ENCODE assay signal across 9 cellular contexts in the genomic region with DNA sequence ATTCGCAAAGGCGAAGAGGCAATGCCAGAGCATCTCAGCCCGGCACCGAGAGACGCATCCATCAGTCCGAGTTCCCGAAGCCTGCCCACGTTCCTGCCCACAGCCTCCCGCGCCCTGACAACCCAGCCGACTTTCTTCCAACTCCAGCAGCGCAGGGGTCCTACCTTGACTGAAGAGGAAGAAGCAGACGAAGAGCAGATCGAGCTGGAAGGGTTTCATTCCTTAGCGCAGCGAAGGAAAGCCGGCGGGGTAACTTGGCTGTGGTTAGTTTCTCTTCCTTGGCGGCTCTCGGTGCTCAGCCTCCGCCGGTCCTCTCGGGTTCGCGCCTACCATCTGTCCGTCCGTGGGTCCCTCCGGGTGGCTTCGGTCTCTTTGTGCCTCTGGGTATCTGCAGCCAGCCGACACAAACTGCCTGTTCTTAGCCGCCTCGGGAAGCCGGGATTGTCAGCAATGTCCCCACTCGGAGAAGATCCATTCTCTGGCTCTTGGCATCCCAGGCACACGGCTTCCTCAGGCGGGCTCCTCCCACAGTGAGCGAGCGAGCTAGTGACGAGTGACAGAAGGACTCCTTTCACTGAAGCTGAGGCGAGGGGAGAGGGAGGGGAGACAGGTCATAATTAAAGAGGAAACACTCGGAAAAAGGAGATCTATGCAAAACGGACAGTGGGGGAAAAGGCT. TPM values are rescaled to one million over a fixed set of nuclear protein-coding genes. Genes with fewer than 3 reads are reported as not detected.
DNase-seq lines count a peak whose midpoint lies in the region; ATAC-seq and TF ChIP-seq lines count a peak whose summit lies in the region.
"Had no signal": no experiment of that assay in that cellular context is flagged by ENCODE, and none has a peak within 500 bp of the region (broad histone marks: within the 10 kb centered on the region; RNA-seq: fewer than 3 reads in every experiment).

A gene (minus strand): TSS at position 480 of the 678 bp plus-strand sequence.

- DNase-seq in DMS153 (lab: John Stamatoyannopoulos, UW) (peak; percentile 5), NCI-H524 treated with DMSO at 0.1 percent for 48 hours (lab: John Stamatoyannopoulos, UW) (peak; percentile 12), fibroblast of the aortic adventitia (ENCODE audit: low read depth) (no peak), RPMI8226 (no peak)
- DNase-seq in activated CD8-positive, alpha-beta memory T cell treated with anti-CD3 and anti-CD28 coated beads, Interleukin-2, amount 50 U/mL, for 48 hours, result no peak
- DNase-seq in activated naive CD4-positive, alpha-beta T cell treated with anti-CD3 and anti-CD28 coated beads for 36 hours, result no peak
- DNase-seq: NCI-H226 had no signal

- CTCF ChIA-PET in activated naive CD4-positive, alpha-beta T cell treated with anti-CD3 and anti-CD28 coated beads for 36 hours (lab: Charles Lee), result no interaction called here

- intact Hi-C loops in activated naive CD4-positive, alpha-beta T cell treated with anti-CD3 and anti-CD28 coated beads for 36 hours (cut with micrococcal nuclease), result no loop called here

- no peak within 1 kb of the TSS for H3K27ac ChIP-seq in parathyroid adenoma

- H3K27ac Mint-ChIP-seq in activated naive CD4-positive, alpha-beta T cell treated with anti-CD3 and anti-CD28 coated beads for 36 hours, result no peak within 1 kb of the TSS

- no peaks in the 10 kb centered on the region for H3K27me3 ChIP-seq in parathyroid adenoma (ENCODE audit: control insufficient read depth, insufficient read depth, low read length)

- H3K4me3 Mint-ChIP-seq in activated naive CD4-positive, alpha-beta T cell treated with anti-CD3 and anti-CD28 coated beads for 36 hours, result no peak within 1 kb of the TSS

- H3K4me2 ChIP-seq in parathyroid adenoma (ENCODE audit: low read length), result peak within 1 kb of the TSS; percentile 53

- no peaks in the 10 kb centered on the region for H3K4me1 ChIP-seq in parathyroid adenoma

- no peak within 1 kb of the TSS for H2AFZ ChIP-seq in parathyroid adenoma

- peak within 1 kb of the TSS; percentile 66 for H3K4me3 ChIP-seq in fibroblast of the aortic adventitia (ENCODE audit: low read depth, low read length)
- no peak within 1 kb of the TSS for H3K4me3 ChIP-seq in parathyroid adenoma (ENCODE audit: low read depth, low read length)

- H3K9ac ChIP-seq in parathyroid adenoma, result no peak within 1 kb of the TSS

- H3K36me3 ChIP-seq in parathyroid adenoma (ENCODE audit: control insufficient read depth, insufficient read depth, low read length), result no peaks in the 10 kb centered on the region

- no peaks in the 10 kb centered on the region for H3K9me3 Mint-ChIP-seq in activated naive CD4-positive, alpha-beta T cell treated with anti-CD3 and anti-CD28 coated beads for 36 hours

- H3K4me1 Mint-ChIP-seq in activated naive CD4-positive, alpha-beta T cell treated with anti-CD3 and anti-CD28 coated beads for 36 hours (ENCODE audit: low read depth), result peaks cover 3% of the 10 kb centered on the region

- no peak for ATAC-seq in HG02884 (IDR thresholded peaks at IDR 0.05; ENCODE audit: unreplicated experiment)

- H3K9me3 ChIP-seq in parathyroid adenoma (ENCODE audit: control insufficient read depth, low read length), result no peaks in the 10 kb centered on the region

- no peaks in the 10 kb centered on the region for H3K36me3 Mint-ChIP-seq in activated naive CD4-positive, alpha-beta T cell treated with anti-CD3 and anti-CD28 coated beads for 36 hours (ENCODE audit: low read depth)

- peaks cover 46% of the 10 kb centered on the region for H3K27me3 Mint-ChIP-seq in activated naive CD4-positive, alpha-beta T cell treated with anti-CD3 and anti-CD28 coated beads for 36 hours (ENCODE audit: low read depth)

- no peaks in the 10 kb centered on the region for H3K79me2 ChIP-seq in parathyroid adenoma

- no peak for TF ChIP-seq CTCF in fibroblast of the aortic adventitia (IDR thresholded peaks at IDR 0.05; ENCODE audit: insufficient read depth, low read length)
- TF ChIP-seq CTCF in parathyroid adenoma (IDR thresholded peaks at IDR 0.05), result no peak

RNA-seq across cellular contexts. Expression of the gene that starts here (rescaled TPM):
- total RNA-seq in fibroblast of the aortic adventitia (ENCODE audit: low replicate concordance), result 0.08 and 0.45 TPM in 2 replicates
- total RNA-seq in activated naive CD4-positive, alpha-beta T cell treated with anti-CD3 and anti-CD28 coated beads for 36 hours, result not detected

Comparison
In these comparisons a context has a peak if more than half of its experiments do, and no peak if none do; other contexts are left out.
1. DNase-seq: peak in DMS153 (single experiment) and NCI-H524 treated with DMSO at 0.1 percent for 48 hours (single experiment); none in fibroblast of the aortic adventitia (single experiment), activated CD8-positive, alpha-beta memory T cell treated with anti-CD3 and anti-CD28 coated beads, Interleukin-2, amount 50 U/mL, for 48 hours (single experiment), activated naive CD4-positive, alpha-beta T cell treated with anti-CD3 and anti-CD28 coated beads for 36 hours (single experiment) and RPMI8226 (single experiment).